1 cellular context compared by ENCODE assay signal in genomic region chr5:151255621-151256286, GRCh38.
TF ChIP-seq lines count a peak whose summit lies in the region.

No MANE protein-coding gene starts in this region.

TF ChIP-seq in GM12878, 131 proteins besides CTCF, POLR2A, EP300 and RAD21 (continues in another document):
- TF ChIP-seq YY1 (IDR thresholded peaks at IDR 0.05; ENCODE audit: low read depth, low read length) (peak; percentile 68), CBX5 (IDR thresholded peaks at IDR 0.05; ENCODE audit: low read depth) (no peak), NR2C1 (IDR thresholded peaks at IDR 0.05) (peak; percentile 36), IRF5 (IDR thresholded peaks at IDR 0.05; ENCODE audit: borderline replicate concordance) (no peak), MEF2A (IDR thresholded peaks at IDR 0.05; ENCODE audit: insufficient read depth, low read depth, low read length) (0 out of 2 replicates have a peak, but pooled peaks have one; percentile 60), E2F4 (IDR thresholded peaks at IDR 0.05; ENCODE audit: low read depth, low read length) (no peak), CREB1 (IDR thresholded peaks at IDR 0.05; ENCODE audit: low read depth) (peak; percentile 50; the same call in 1 of the 2 replicates), ZNF687 (IDR thresholded peaks at IDR 0.05) (peak; percentile 81), GATAD2B (conservative IDR thresholded peaks at IDR 0.05; ENCODE audit: low read depth) (peak; percentile 45; the same call in 1 of the 2 replicates), ZNF24 (IDR thresholded peaks at IDR 0.05) (0 out of 2 replicates have a peak, but pooled peaks have one; percentile 35), CHD2 (IDR thresholded peaks at IDR 0.05; ENCODE audit: borderline replicate concordance, low read depth, low read length) (peak; percentile 79; the same call in 1 of the 2 replicates), DPF2 (IDR thresholded peaks at IDR 0.05) (peak; percentile 95), SPI1 (IDR thresholded peaks at IDR 0.05; ENCODE audit: borderline replicate concordance, insufficient read depth, low read depth, low read length) (peak; percentile 99), ATF7 (IDR thresholded peaks at IDR 0.05; ENCODE audit: low read depth) (peak; percentile 71; the same call in 1 of the 2 replicates), TCF12 (IDR thresholded peaks at IDR 0.05; ENCODE audit: low read depth, low read length) (0 out of 2 replicates have a peak, but pooled peaks have one; percentile 31), SIN3A (IDR thresholded peaks at IDR 0.05; ENCODE audit: low read depth, low read length) (peak; percentile 70; the same call in 1 of the 2 replicates), ZBED1 (IDR thresholded peaks at IDR 0.05; ENCODE audit: borderline replicate concordance) (no peak), NFIC (IDR thresholded peaks at IDR 0.05; ENCODE audit: low read depth, low read length) (peak; percentile 60), ZBTB33 (IDR thresholded peaks at IDR 0.05) (no peak), EED (IDR thresholded peaks at IDR 0.05; ENCODE audit: low read depth) (peak; percentile 54), HDAC2 (IDR thresholded peaks at IDR 0.05) (no peak), FOXM1 (IDR thresholded peaks at IDR 0.05; ENCODE audit: low read depth, low read length) (no peak), NFXL1 (IDR thresholded peaks at IDR 0.05; ENCODE audit: borderline replicate concordance) (no peak), MEF2B (IDR thresholded peaks at IDR 0.05; ENCODE audit: partially characterized antibody, poor library complexity, severe bottlenecking) (peak; percentile 41), ZNF622 (IDR thresholded peaks at IDR 0.05) (no peak), TARDBP (IDR thresholded peaks at IDR 0.05; ENCODE audit: borderline replicate concordance) (no peak), ZNF217 (IDR thresholded peaks at IDR 0.05) (0 out of 2 replicates have a peak, but pooled peaks have one; percentile 74), GABPA (IDR thresholded peaks at IDR 0.05; ENCODE audit: low read depth) (no peak), PML (IDR thresholded peaks at IDR 0.05; ENCODE audit: low read length) (no peak), SP1 (IDR thresholded peaks at IDR 0.05; ENCODE audit: low read depth, low read length) (peak; percentile 53), SMAD1 (IDR thresholded peaks at IDR 0.05; ENCODE audit: low read depth, partially characterized antibody) (peak; percentile 33), POU2F2 (IDR thresholded peaks at IDR 0.05; ENCODE audit: borderline replicate concordance, low read depth, low read length) (peak; percentile 63; the same call in 1 of the 3 replicates), RUNX3 (IDR thresholded peaks at IDR 0.05; ENCODE audit: low read length) (peak; percentile 36), BCL11A (IDR thresholded peaks at IDR 0.05; ENCODE audit: low read depth, low read length) (peak; percentile 33; the same call in 1 of the 2 replicates), TAF1 (IDR thresholded peaks at IDR 0.05; ENCODE audit: borderline replicate concordance, low read depth, low read length) (peak; percentile 51; the same call in 1 of the 2 replicates), ESRRA (IDR thresholded peaks at IDR 0.05; ENCODE audit: low read length) (peak; percentile 84; the same call in 1 of the 2 replicates), IKZF2 (IDR thresholded peaks at IDR 0.05) (peak; percentile 81 to 90), MTA2 (IDR thresholded peaks at IDR 0.05; ENCODE audit: low read depth) (peak; percentile 60; the same call in 1 of the 2 replicates), RAD51 (IDR thresholded peaks at IDR 0.05) (peak; percentile 86), USF2 (IDR thresholded peaks at IDR 0.05; ENCODE audit: borderline replicate concordance, low read depth, low read length) (peak; percentile 5; the same call in 1 of the 2 replicates), KLF5 (IDR thresholded peaks at IDR 0.05; ENCODE audit: partially characterized antibody) (no peak), CREM (IDR thresholded peaks at IDR 0.05; ENCODE audit: low read depth) (peak; percentile 60; the same call in 1 of the 2 replicates), ATF2 (IDR thresholded peaks at IDR 0.05; ENCODE audit: low read length) (peak; percentile 48; the same call in 1 of the 2 replicates), IKZF1 (conservative IDR thresholded peaks at IDR 0.05) (peak; percentile 85), LARP7 (IDR thresholded peaks at IDR 0.05) (no peak), ELK1 (IDR thresholded peaks at IDR 0.05; ENCODE audit: low read depth, low read length) (no peak), NR2F1 (conservative IDR thresholded peaks at IDR 0.05) (peak; percentile 96)
- TF ChIP-seq, protein P1, sequence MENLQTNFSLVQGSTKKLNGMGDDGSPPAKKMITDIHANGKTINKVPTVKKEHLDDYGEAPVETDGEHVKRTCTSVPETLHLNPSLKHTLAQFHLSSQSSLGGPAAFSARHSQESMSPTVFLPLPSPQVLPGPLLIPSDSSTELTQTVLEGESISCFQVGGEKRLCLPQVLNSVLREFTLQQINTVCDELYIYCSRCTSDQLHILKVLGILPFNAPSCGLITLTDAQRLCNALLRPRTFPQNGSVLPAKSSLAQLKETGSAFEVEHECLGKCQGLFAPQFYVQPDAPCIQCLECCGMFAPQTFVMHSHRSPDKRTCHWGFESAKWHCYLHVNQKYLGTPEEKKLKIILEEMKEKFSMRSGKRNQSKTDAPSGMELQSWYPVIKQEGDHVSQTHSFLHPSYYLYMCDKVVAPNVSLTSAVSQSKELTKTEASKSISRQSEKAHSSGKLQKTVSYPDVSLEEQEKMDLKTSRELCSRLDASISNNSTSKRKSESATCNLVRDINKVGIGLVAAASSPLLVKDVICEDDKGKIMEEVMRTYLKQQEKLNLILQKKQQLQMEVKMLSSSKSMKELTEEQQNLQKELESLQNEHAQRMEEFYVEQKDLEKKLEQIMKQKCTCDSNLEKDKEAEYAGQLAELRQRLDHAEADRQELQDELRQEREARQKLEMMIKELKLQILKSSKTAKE (IDR thresholded peaks at IDR 0.05; ENCODE audit: low read depth, poor library complexity, severe bottlenecking) = peak; percentile 73
- TF ChIP-seq, protein P2, sequence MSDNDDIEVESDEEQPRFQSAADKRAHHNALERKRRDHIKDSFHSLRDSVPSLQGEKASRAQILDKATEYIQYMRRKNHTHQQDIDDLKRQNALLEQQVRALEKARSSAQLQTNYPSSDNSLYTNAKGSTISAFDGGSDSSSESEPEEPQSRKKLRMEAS (IDR thresholded peaks at IDR 0.05; ENCODE audit: low read depth, low read length) = no peak
- TF ChIP-seq, protein P3, sequence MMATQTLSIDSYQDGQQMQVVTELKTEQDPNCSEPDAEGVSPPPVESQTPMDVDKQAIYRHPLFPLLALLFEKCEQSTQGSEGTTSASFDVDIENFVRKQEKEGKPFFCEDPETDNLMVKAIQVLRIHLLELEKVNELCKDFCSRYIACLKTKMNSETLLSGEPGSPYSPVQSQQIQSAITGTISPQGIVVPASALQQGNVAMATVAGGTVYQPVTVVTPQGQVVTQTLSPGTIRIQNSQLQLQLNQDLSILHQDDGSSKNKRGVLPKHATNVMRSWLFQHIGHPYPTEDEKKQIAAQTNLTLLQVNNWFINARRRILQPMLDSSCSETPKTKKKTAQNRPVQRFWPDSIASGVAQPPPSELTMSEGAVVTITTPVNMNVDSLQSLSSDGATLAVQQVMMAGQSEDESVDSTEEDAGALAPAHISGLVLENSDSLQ (IDR thresholded peaks at IDR 0.05) = peak; percentile 81
- TF ChIP-seq, protein P4, sequence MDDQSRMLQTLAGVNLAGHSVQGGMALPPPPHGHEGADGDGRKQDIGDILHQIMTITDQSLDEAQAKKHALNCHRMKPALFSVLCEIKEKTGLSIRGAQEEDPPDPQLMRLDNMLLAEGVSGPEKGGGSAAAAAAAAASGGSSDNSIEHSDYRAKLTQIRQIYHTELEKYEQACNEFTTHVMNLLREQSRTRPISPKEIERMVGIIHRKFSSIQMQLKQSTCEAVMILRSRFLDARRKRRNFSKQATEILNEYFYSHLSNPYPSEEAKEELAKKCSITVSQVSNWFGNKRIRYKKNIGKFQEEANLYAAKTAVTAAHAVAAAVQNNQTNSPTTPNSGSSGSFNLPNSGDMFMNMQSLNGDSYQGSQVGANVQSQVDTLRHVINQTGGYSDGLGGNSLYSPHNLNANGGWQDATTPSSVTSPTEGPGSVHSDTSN (IDR thresholded peaks at IDR 0.05; ENCODE audit: insufficient replicate concordance, low read depth, low read length) = peak; percentile 10
